1 cellular context compared by ENCODE assay signal in genomic region chr19:17686592-17687042, GRCh38.
A peak's percentile ranks its signal among the peaks of the same experiment; 100 is the strongest.
TF ChIP-seq lines count a peak whose summit lies in the region.

No MANE protein-coding gene starts in this region.

TF ChIP-seq in GM23338, 12 proteins besides CTCF, POLR2A, EP300 and RAD21 (continued from another document):
- TF ChIP-seq POLR2AphosphoS5 (IDR thresholded peaks at IDR 0.05; ENCODE audit: low read depth) (peak; percentile 74), ETS1 (IDR thresholded peaks at IDR 0.05) (peak; percentile 54)
